30 cellular contexts compared by ENCODE assay signal in the genomic region with DNA sequence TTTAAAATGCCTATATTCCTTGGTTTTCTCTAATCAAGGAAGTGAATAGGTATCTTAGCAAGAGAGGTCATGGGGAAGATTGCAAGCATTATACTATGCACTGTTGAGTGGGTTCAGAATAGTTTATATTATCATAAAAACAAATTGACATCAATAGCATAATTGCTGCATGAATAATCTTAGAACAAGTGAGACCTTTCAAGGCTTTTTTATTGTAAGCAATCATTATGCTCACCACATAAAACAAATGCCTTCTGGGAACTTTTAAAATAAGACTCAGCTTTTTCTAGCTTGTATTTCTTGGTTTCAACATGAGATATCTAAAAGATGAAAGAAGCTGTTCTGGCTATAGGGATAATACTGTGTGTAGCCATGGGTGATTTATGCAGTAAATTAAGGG.
DNase-seq lines count a peak whose midpoint lies in the region; ATAC-seq, FAIRE-seq and TF ChIP-seq lines count a peak whose summit lies in the region.
"Had no signal": no experiment of that assay in that cellular context is flagged by ENCODE, and none has a peak within 500 bp of the region (broad histone marks: within the 10 kb centered on the region; RNA-seq: fewer than 3 reads in every experiment).

No MANE protein-coding gene starts in this region.

- DNase-seq in HCEC 1CT (peak; percentile 50), MM.1S (peak; percentile 30), astrocyte of the spinal cord (ENCODE audit: low read depth, low spot score) (peak; percentile 4), HFFc6 (no peak), osteoblast (ENCODE audit: insufficient read length, low spot score, missing footprints) (no peak), amniotic stem cell (lab: John Stamatoyannopoulos, UW) (no peak)
- DNase-seq in natural killer cell treated with Interleukin-12 subunit alpha and Interleukin-12 subunit beta and Interleukin-15 and Interleukin-18, amount 100 ng/mL, for 72 hours (ENCODE audit: low spot score) = no peak
- DNase-seq: C1 segment of cervical spinal cord; CD8-positive, alpha-beta T cell; DMS 273 treated with DMSO at 0.1 percent for 48 hours; DMS79; EL; GM23248; H7; Kasumi-1; MG63; NCI-H187; NCI-H2081 treated with DMSO at 0.1 percent for 48 hours; NCI-H2171; NCI-H226; NCI-H510A; NCI-H69; Peyer's patch; SHP77 treated with DMSO at 0.1 percent for 48 hours; SK-N-SH; SW 1271; T-helper 17 cell had no signal

- H3K4me2 ChIP-seq in MM.1S (ENCODE audit: low read depth, low read length) (peak overlapping the region; percentile 91; the same call in 1 of the 2 replicates), osteoblast (ENCODE audit: insufficient read depth, low read length) (no peak overlapping the region)
- H3K4me2 ChIP-seq: A549, SK-N-SH had no signal

- H3K9me3 Mint-ChIP-seq in HFFc6 = no peaks in the 10 kb centered on the region
- peaks cover 3% of the 10 kb centered on the region for H3K9me3 Mint-ChIP-seq in natural killer cell treated with Interleukin-12 subunit alpha and Interleukin-12 subunit beta and Interleukin-15 and Interleukin-18, amount 100 ng/mL, for 72 hours
- H3K9me3 Mint-ChIP-seq: CD8-positive, alpha-beta T cell had no signal

- H3K36me3 Mint-ChIP-seq in HFFc6 (ENCODE audit: low read depth) = no peaks in the 10 kb centered on the region
- no peaks in the 10 kb centered on the region for H3K36me3 Mint-ChIP-seq in natural killer cell treated with Interleukin-12 subunit alpha and Interleukin-12 subunit beta and Interleukin-15 and Interleukin-18, amount 100 ng/mL, for 72 hours
- H3K36me3 Mint-ChIP-seq: CD8-positive, alpha-beta T cell had no signal

- no peaks in the 10 kb centered on the region for H3K4me1 Mint-ChIP-seq in HFFc6 (ENCODE audit: low read depth)
- H3K4me1 Mint-ChIP-seq in natural killer cell treated with Interleukin-12 subunit alpha and Interleukin-12 subunit beta and Interleukin-15 and Interleukin-18, amount 100 ng/mL, for 72 hours (ENCODE audit: low read depth in 2 of 2) = no peaks in the 10 kb centered on the region
- H3K4me1 Mint-ChIP-seq: T-helper 17 cell had no signal

- H3K27me3 Mint-ChIP-seq in HFFc6 (ENCODE audit: insufficient read depth) = peaks cover 3% of the 10 kb centered on the region
- peaks cover 6 to 8% of the 10 kb centered on the region in 2 donors for H3K27me3 Mint-ChIP-seq in natural killer cell treated with Interleukin-12 subunit alpha and Interleukin-12 subunit beta and Interleukin-15 and Interleukin-18, amount 100 ng/mL, for 72 hours

- H3K4me3 Mint-ChIP-seq in HFFc6 = no peak overlapping the region
- no peak overlapping the region for H3K4me3 Mint-ChIP-seq in natural killer cell treated with Interleukin-12 subunit alpha and Interleukin-12 subunit beta and Interleukin-15 and Interleukin-18, amount 100 ng/mL, for 72 hours
- H3K4me3 Mint-ChIP-seq: CD8-positive, alpha-beta T cell; T-helper 17 cell had no signal

- no peaks in the 10 kb centered on the region for H3K36me3 ChIP-seq in MM.1S (replicated peaks; ENCODE audit: insufficient read depth, low read length)
- no peaks in the 10 kb centered on the region for H3K36me3 ChIP-seq in osteoblast (ENCODE audit: insufficient read depth, low read length)
- H3K36me3 ChIP-seq: MG63, Peyer's patch had no signal

- no peak overlapping the region for H3K27ac Mint-ChIP-seq in HFFc6
- H3K27ac Mint-ChIP-seq in natural killer cell treated with Interleukin-12 subunit alpha and Interleukin-12 subunit beta and Interleukin-15 and Interleukin-18, amount 100 ng/mL, for 72 hours = no peak overlapping the region
- H3K27ac Mint-ChIP-seq: CD8-positive, alpha-beta T cell; T-helper 17 cell had no signal

- peaks cover 54% of the 10 kb centered on the region for H3K4me1 ChIP-seq in MM.1S (ENCODE audit: low read length)
- H3K4me1 ChIP-seq in osteoblast (ENCODE audit: insufficient read depth, low read length) = no peaks in the 10 kb centered on the region

- TF ChIP-seq CTCF in MM.1S (IDR thresholded peaks at IDR 0.05; ENCODE audit: low read length) (no peak), astrocyte of the spinal cord (IDR thresholded peaks at IDR 0.05; ENCODE audit: low read depth, low read length) (no peak), HFFc6 (IDR thresholded peaks at IDR 0.05) (no peak), osteoblast (IDR thresholded peaks at IDR 0.05; ENCODE audit: extremely low read depth, low read depth, low read length) (no peak)

- ATAC-seq in natural killer cell treated with Interleukin-12 subunit alpha and Interleukin-12 subunit beta and Interleukin-15 and Interleukin-18, amount 100 ng/mL, for 72 hours = no peak
- ATAC-seq: A549; CD8-positive, alpha-beta T cell; T-helper 17 cell had no signal

- H3K27ac ChIP-seq in MM.1S (ENCODE audit: low read length) (peak overlapping the region; percentile 89; the same call in 1 of the 2 replicates), osteoblast (ENCODE audit: low read depth, low read length) (no peak overlapping the region)
- H3K27ac ChIP-seq: A549, GM23248, HL-60, Peyer's patch had no signal

- no peaks in the 10 kb centered on the region for H3K9me3 ChIP-seq in MM.1S (replicated peaks; ENCODE audit: insufficient read depth, low read length)
- no peaks in the 10 kb centered on the region for H3K9me3 ChIP-seq in osteoblast (ENCODE audit: low read depth, low read length)
- H3K9me3 ChIP-seq: A549, MG63, Peyer's patch, SK-N-SH had no signal

- FAIRE-seq in islet of Langerhans (lab: Jason Lieb, UNC) = peak; percentile 33
- FAIRE-seq: A549 had no signal

- in situ Hi-C loops in astrocyte of the spinal cord (cut with HindIII; ENCODE audit: low sequenced_read_pairs) = no loop called here

- H3K9ac ChIP-seq in MM.1S (ENCODE audit: low read length) = peak overlapping the region; percentile 66; the same call in 1 of the 2 replicates
- H3K9ac ChIP-seq: GM23248, SK-N-SH had no signal

- no peaks in the 10 kb centered on the region for H3K9me2 ChIP-seq in MM.1S (replicated peaks; ENCODE audit: insufficient read depth, low read length)
- H3K9me2 ChIP-seq: SK-N-SH had no signal

- H3K4me3 ChIP-seq in MM.1S (ENCODE audit: low read length) (0 out of 2 replicates have a peak overlapping the region, but pooled peaks have one; percentile 56), astrocyte of the spinal cord (ENCODE audit: low read depth, low read length) (no peak overlapping the region), osteoblast (ENCODE audit: insufficient read depth, low read length) (no peak overlapping the region)
- H3K4me3 ChIP-seq: A549, GM23248, MG63, Peyer's patch had no signal

- peaks cover 28% of the 10 kb centered on the region for H3F3A ChIP-seq in MM.1S (ENCODE audit: insufficient read depth, low read length)

- H3K79me2 ChIP-seq in MM.1S (ENCODE audit: low read length) (no peaks in the 10 kb centered on the region), osteoblast (ENCODE audit: insufficient read depth, low read length) (no peaks in the 10 kb centered on the region)

- H2AFZ ChIP-seq in MM.1S (ENCODE audit: low read length) (peak overlapping the region; percentile 24; the same call in 1 of the 2 replicates), osteoblast (ENCODE audit: low read length) (no peak overlapping the region)
- H2AFZ ChIP-seq: GM23248 had no signal

- H3K27me3 ChIP-seq in MM.1S (replicated peaks; ENCODE audit: insufficient read depth, low read length) (no peaks in the 10 kb centered on the region), osteoblast (ENCODE audit: insufficient read depth, low read length) (no peaks in the 10 kb centered on the region)
- H3K27me3 ChIP-seq: MG63, Peyer's patch had no signal

- H4K20me1 ChIP-seq in MM.1S (ENCODE audit: insufficient read depth, low read length) (no peaks in the 10 kb centered on the region), osteoblast (ENCODE audit: insufficient read depth, low read length) (no peaks in the 10 kb centered on the region)

Comparison
In these comparisons a context has a peak if more than half of its experiments do, and no peak if none do; other contexts are left out.
1. DNase-seq: peak in HCEC 1CT (single experiment), MM.1S (single experiment) and astrocyte of the spinal cord (single experiment); none in HFFc6 (single experiment), osteoblast (single experiment), amniotic stem cell (single experiment) and natural killer cell treated with Interleukin-12 subunit alpha and Interleukin-12 subunit beta and Interleukin-15 and Interleukin-18, amount 100 ng/mL, for 72 hours (single experiment).